9 cellular contexts compared by ENCODE assay signal in the genomic region with DNA sequence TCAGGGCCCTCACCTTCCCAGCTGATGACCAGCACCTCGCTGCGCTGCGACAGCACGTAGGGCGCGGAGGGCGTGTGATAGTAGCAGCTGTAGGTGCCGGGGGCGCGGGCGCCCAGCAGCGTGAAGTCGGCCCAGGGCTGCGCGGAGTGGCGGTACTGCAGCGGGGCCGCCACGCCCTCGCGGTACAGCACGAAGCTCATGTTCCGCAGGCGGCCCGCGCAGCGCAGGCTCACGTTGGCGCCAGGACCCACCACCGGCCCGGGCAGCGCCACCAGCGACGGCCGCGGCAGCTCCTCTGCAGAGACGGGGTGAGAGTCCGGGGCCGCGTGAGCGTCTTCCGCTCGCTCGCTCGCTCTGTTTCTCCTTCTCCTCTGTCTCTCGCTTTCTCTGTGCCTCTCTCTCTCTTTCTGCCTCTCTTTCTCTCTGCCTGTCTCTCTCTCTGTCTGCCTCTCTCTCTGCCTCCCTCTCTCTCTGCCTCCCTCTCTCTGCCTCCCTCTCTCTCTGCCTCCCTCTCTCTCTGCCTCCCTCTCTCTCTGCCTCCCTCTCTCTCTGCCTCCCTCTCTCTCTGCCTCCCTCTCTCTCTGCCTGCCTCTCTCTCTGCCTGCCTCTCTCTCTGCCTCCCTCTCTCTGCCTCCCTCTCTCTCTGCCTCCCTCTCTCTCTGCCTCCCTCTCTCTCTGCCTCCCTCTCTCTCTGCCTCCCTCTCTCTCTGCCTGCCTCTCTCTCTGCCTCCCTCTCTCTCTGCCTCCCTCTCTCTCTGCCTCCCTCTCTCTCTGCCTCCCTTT. TPM values are rescaled to one million over a fixed set of nuclear protein-coding genes. Genes with fewer than 3 reads are reported as not detected.
DNase-seq lines count a peak whose midpoint lies in the region; TF ChIP-seq lines count a peak whose summit lies in the region.
"Not testable (repeated sequence)": the region's sequence is repeated elsewhere in the genome, so short reads cannot be mapped to it uniquely, and the experiment has no call there.
"Had no signal": no experiment of that assay in that cellular context is flagged by ENCODE, and none has a peak within 500 bp of the region (broad histone marks: within the 10 kb centered on the region; RNA-seq: fewer than 3 reads in every experiment).

No MANE protein-coding gene starts in this region.

- not testable (repeated sequence) for H3K36me3 ChIP-seq in smooth muscle cell (ENCODE audit: low read depth)

- H3K4me3 ChIP-seq in AG04449 (ENCODE audit: low read depth, low read length): peak overlapping the region; percentile 51
- H3K4me3 ChIP-seq in foreskin fibroblast (ENCODE audit: low read depth in 1 of 2, low read length in 2 of 2): peak overlapping the region; percentile 43 to 47
- peak overlapping the region; percentile 40 for H3K4me3 ChIP-seq in smooth muscle cell

- POLR2A ChIA-PET in AG04449 (lab: Yijun Ruan, JAX): not testable (repeated sequence)

- peaks cover 45% of the 10 kb centered on the region for H3K27me3 Mint-ChIP-seq in mesothelial cell of epicardium (ENCODE audit: low read depth)

- not testable (repeated sequence) for H3K4me1 Mint-ChIP-seq in mesothelial cell of epicardium

- CTCF ChIA-PET in AG04449 (lab: Yijun Ruan, JAX): interaction anchor here (1.0 to 2.1 kb wide), 5 partner anchors 41 to 303 kb away, joined by 3 to 9 read pairs (median 3); a partner anchor contains a TSS

- H3K27ac Mint-ChIP-seq in mesothelial cell of epicardium: not testable (repeated sequence)

- H2AFZ ChIP-seq in smooth muscle cell (ENCODE audit: low read depth): peak overlapping the region; percentile 61

- H3K9ac ChIP-seq in smooth muscle cell (ENCODE audit: low read depth): not testable (repeated sequence)

- H3K9me3 ChIP-seq in smooth muscle cell (replicated peaks; ENCODE audit: low read depth): not testable (repeated sequence)

- H3K27me3 ChIP-seq in smooth muscle cell (ENCODE audit: low read depth): not testable (repeated sequence)

- 4% methylated on average over 33 of the region's 46 CpGs for WGBS in smooth muscle cell (ENCODE audit: low lambda C conversion rate)

- not testable (repeated sequence) for H4K20me1 ChIP-seq in smooth muscle cell (ENCODE audit: low read depth)

- H3K4me2 ChIP-seq in smooth muscle cell: peak overlapping the region; percentile 87

- H3K36me3 Mint-ChIP-seq in mesothelial cell of epicardium: not testable (repeated sequence)

- H3F3A ChIP-seq in smooth muscle cell (ENCODE audit: low read depth): not testable (repeated sequence)

- DNase-seq in AG04449 (ENCODE audit: low read depth, low spot score); smooth muscle cell (lab: John Stamatoyannopoulos, UW; ENCODE audit: unreplicated experiment): not testable (repeated sequence)
- DNase-seq in GM20000 (ENCODE audit: low spot score) (peak; percentile 76), NCI-H526 treated with DMSO at 0.1 percent for 48 hours (lab: John Stamatoyannopoulos, UW) (peak; percentile 26), astrocyte of the hippocampus (ENCODE audit: low read depth, low spot score) (peak; percentile 72), foreskin fibroblast (peak; percentile 50 to 78), mesothelial cell of epicardium (ENCODE audit: low spot score in 2 of 2, unreplicated experiment in 2 of 2) (peak in 1 of 2 experiments; percentile 65)
- DNase-seq in activated CD4-positive, alpha-beta T cell treated with anti-CD3 and anti-CD28 coated beads for 48 hours: peak; percentile 56

- H3K4me3 Mint-ChIP-seq in mesothelial cell of epicardium: peak overlapping the region; percentile 56

- H3K9me3 Mint-ChIP-seq in mesothelial cell of epicardium: not testable (repeated sequence)

- H3K27ac ChIP-seq in smooth muscle cell (ENCODE audit: low read depth): not testable (repeated sequence)

- TF ChIP-seq CTCF in AG04449 (IDR thresholded peaks at IDR 0.05; ENCODE audit: insufficient read depth, low read length, missing control alignments); GM20000 (IDR thresholded peaks at IDR 0.05; ENCODE audit: extremely low read depth, missing control alignments); foreskin fibroblast (IDR thresholded peaks at IDR 0.05; ENCODE audit: low read depth, low read length); mesothelial cell of epicardium (IDR thresholded peaks at IDR 0.05; ENCODE audit: unreplicated experiment); smooth muscle cell (IDR thresholded peaks at IDR 0.05; ENCODE audit: borderline replicate concordance, insufficient read depth, poor library complexity, severe bottlenecking): not testable (repeated sequence)

- H3K79me2 ChIP-seq in smooth muscle cell (ENCODE audit: low read depth): not testable (repeated sequence)

- H3K4me1 ChIP-seq in smooth muscle cell (ENCODE audit: low read depth): not testable (repeated sequence)

RNA-seq across cellular contexts. Expression of a gene that starts 4.6 kb away (rescaled TPM):
- not detected in 3 replicates for total RNA-seq in mesothelial cell of epicardium
- 1.1 TPM in 1 of 2 replicates, not detected in the other for total RNA-seq in smooth muscle cell
- polyA plus RNA-seq in smooth muscle cell: 0.90 and 1.7 TPM in 2 replicates
- total RNA-seq: HT-29 had no signal

RNA-seq across cellular contexts. Expression of a gene that starts 6.6 kb away (rescaled TPM):
- total RNA-seq in mesothelial cell of epicardium: 126 to 135 TPM (median 135 TPM) in 3 replicates
- total RNA-seq in smooth muscle cell: 9.5 and 29.8 TPM in 2 replicates
- 249 and 264 TPM in 2 replicates for polyA plus RNA-seq in smooth muscle cell

RNA-seq across cellular contexts. Expression of a gene that starts 14.9 kb away (rescaled TPM):
- total RNA-seq in mesothelial cell of epicardium (not detected in 3 replicates), smooth muscle cell (not detected in 2 replicates)
- polyA plus RNA-seq in smooth muscle cell: not detected in 2 replicates
- total RNA-seq: HT-29 had no signal

RNA-seq across cellular contexts. Expression of a gene that starts 19.4 kb away (rescaled TPM):
- 19.2 to 20.7 TPM (median 20.1 TPM) in 3 replicates for total RNA-seq in mesothelial cell of epicardium
- 14.2 and 17.1 TPM in 2 replicates for total RNA-seq in smooth muscle cell
- 56.0 and 58.1 TPM in 2 replicates for polyA plus RNA-seq in smooth muscle cell

RNA-seq across cellular contexts. Expression of a gene that starts 19.5 kb away (rescaled TPM):
- total RNA-seq in mesothelial cell of epicardium (80.6 to 84.0 TPM (median 82.1 TPM) in 3 replicates), smooth muscle cell (40.9 and 42.8 TPM in 2 replicates)
- 77.1 and 81.2 TPM in 2 replicates for polyA plus RNA-seq in smooth muscle cell
